ENCODE assay signal across 11 cellular contexts in genomic region chr1:118223426-118223825, GRCh38. TPM values are rescaled to one million over a fixed set of nuclear protein-coding genes. Genes with fewer than 3 reads are reported as not detected.
DNase-seq lines count a peak whose midpoint lies in the region; ATAC-seq and TF ChIP-seq lines count a peak whose summit lies in the region.
"Had no signal": no experiment of that assay in that cellular context is flagged by ENCODE, and none has a peak within 500 bp of the region (broad histone marks: within the 10 kb centered on the region; RNA-seq: fewer than 3 reads in every experiment).

No MANE protein-coding gene starts in this region.

- H4K8ac ChIP-seq in trophoblast cell (ENCODE audit: low read depth, low read length), result no peak overlapping the region

- no peak overlapping the region for H4K91ac ChIP-seq in trophoblast cell (ENCODE audit: low read depth, low read length)

- no peak overlapping the region for H2BK5ac ChIP-seq in trophoblast cell (ENCODE audit: low read depth, low read length, poor library complexity)

- no peaks in the 10 kb centered on the region for H3K4me1 ChIP-seq in trophoblast cell (ENCODE audit: control insufficient read depth in 1 of 2, insufficient read depth in 2 of 2, low read length in 2 of 2)

- H3K9me3 ChIP-seq in trophoblast cell (ENCODE audit: insufficient read depth, low read depth, low read length), result no peaks in the 10 kb centered on the region

- no peak overlapping the region for H3K4me3 Mint-ChIP-seq in activated CD4-positive, alpha-beta T cell treated with anti-CD3 and anti-CD28 coated beads for 36 hours
- H3K4me3 Mint-ChIP-seq: activated T-cell treated with anti-CD3 and anti-CD28 coated beads, Interleukin-2, amount 50 U/mL, for 4 hours had no signal

- H3K27me3 Mint-ChIP-seq in activated CD4-positive, alpha-beta T cell treated with anti-CD3 and anti-CD28 coated beads for 36 hours, result no peaks in the 10 kb centered on the region

- no peaks in the 10 kb centered on the region for H3K36me3 ChIP-seq in trophoblast cell (ENCODE audit: control insufficient read depth in 1 of 2, insufficient read depth in 2 of 2, low read length in 2 of 2)

- H3K18ac ChIP-seq in trophoblast cell (ENCODE audit: low read length), result no peak overlapping the region

- H3K27ac Mint-ChIP-seq in activated CD4-positive, alpha-beta T cell treated with anti-CD3 and anti-CD28 coated beads for 36 hours, result no peak overlapping the region

- H3K9ac ChIP-seq in trophoblast cell (ENCODE audit: low read length), result no peak overlapping the region

- H2AK5ac ChIP-seq in trophoblast cell (ENCODE audit: low read length), result no peak overlapping the region

- no peak overlapping the region for H3K27ac ChIP-seq in trophoblast cell (ENCODE audit: low read depth, low read length)

- H3K4me3 ChIP-seq in trophoblast cell (ENCODE audit: low read depth, low read length), result no peak overlapping the region

- H2BK12ac ChIP-seq in trophoblast cell (ENCODE audit: low read length), result no peak overlapping the region

- POLR2A ChIA-PET in GM10248 (lab: Yijun Ruan, JAX), result no interaction called here
- POLR2A ChIA-PET in activated CD4-positive, alpha-beta T cell treated with anti-CD3 and anti-CD28 coated beads for 36 hours (lab: Charles Lee), result no interaction called here

- TF ChIP-seq CTCF in GM10248 (IDR thresholded peaks at IDR 0.05; ENCODE audit: control extremely low read depth, extremely low read depth, low read depth, missing control alignments), result peak; percentile 10

- H3K79me2 ChIP-seq in trophoblast cell (ENCODE audit: control insufficient read depth, insufficient read depth, low read length, poor library complexity), result no peaks in the 10 kb centered on the region

- CTCF ChIA-PET in GM10248 (lab: Yijun Ruan, JAX), result interaction anchor here (1.1 to 1.8 kb wide), 6 partner anchors 8 to 786 kb away, joined by 3 to 8 read pairs (median 4); no protein-coding TSS in a partner anchor
- CTCF ChIA-PET in activated CD4-positive, alpha-beta T cell treated with anti-CD3 and anti-CD28 coated beads for 36 hours (lab: Charles Lee), result interaction anchor here (1.7 kb wide), 1 partner anchor 11 kb away, joined by 3 read pairs; no protein-coding TSS in a partner anchor

- no peak overlapping the region for H3K4me2 ChIP-seq in trophoblast cell (ENCODE audit: low read length)

- no peaks in the 10 kb centered on the region for H3K27me3 ChIP-seq in trophoblast cell (ENCODE audit: insufficient read depth, low read length)

- no peaks in the 10 kb centered on the region for H3K36me3 Mint-ChIP-seq in activated CD4-positive, alpha-beta T cell treated with anti-CD3 and anti-CD28 coated beads for 36 hours (ENCODE audit: low read depth)

- no peaks in the 10 kb centered on the region for H3K4me1 Mint-ChIP-seq in activated CD4-positive, alpha-beta T cell treated with anti-CD3 and anti-CD28 coated beads for 36 hours

- H4K12ac ChIP-seq in trophoblast cell (ENCODE audit: low read depth, low read length), result no peak overlapping the region

- WGBS in trophoblast cell (ENCODE audit: extremely low coverage, insufficient coverage, insufficient read length), result no CpG with 5 or more reads among the region's 1 CpG

- H3K9me3 Mint-ChIP-seq in activated CD4-positive, alpha-beta T cell treated with anti-CD3 and anti-CD28 coated beads for 36 hours (ENCODE audit: low read depth), result no peaks in the 10 kb centered on the region
- H3K9me3 Mint-ChIP-seq: activated T-cell treated with anti-CD3 and anti-CD28 coated beads, Interleukin-2, amount 50 U/mL, for 4 hours had no signal

- H3K23ac ChIP-seq in trophoblast cell (ENCODE audit: low read length), result no peak overlapping the region

- H2AFZ ChIP-seq in trophoblast cell (ENCODE audit: insufficient read depth, low read length, poor library complexity), result no peak overlapping the region

- ATAC-seq in activated CD4-positive, alpha-beta T cell treated with anti-CD3 and anti-CD28 coated beads for 36 hours, result no peak
- ATAC-seq in GM21717 (IDR thresholded peaks at IDR 0.05; ENCODE audit: unreplicated experiment) (no peak), HG02884 (IDR thresholded peaks at IDR 0.05; ENCODE audit: unreplicated experiment) (no peak)
- ATAC-seq: activated T-cell treated with anti-CD3 and anti-CD28 coated beads, Interleukin-2, amount 50 U/mL, for 4 hours had no signal

- H2BK120ac ChIP-seq in trophoblast cell (ENCODE audit: insufficient read depth, low read length, poor library complexity), result no peak overlapping the region

- intact Hi-C loops in activated CD4-positive, alpha-beta T cell treated with anti-CD3 and anti-CD28 coated beads for 36 hours (cut with DNase I, micrococcal nuclease), result no loop called here

- DNase-seq in GM10248 (ENCODE audit: extremely low spot score) (no peak), NAMALWA (ENCODE audit: low spot score) (peak; percentile 44), epidermal melanocyte (ENCODE audit: insufficient read length, low spot score) (peak; percentile 27), trophoblast cell (peak; percentile 35 to 63)
- no peak for DNase-seq in activated CD4-positive, alpha-beta T cell treated with anti-CD3 and anti-CD28 coated beads for 36 hours
- no peak for DNase-seq in stimulated activated naive CD4-positive, alpha-beta T cell treated with Interleukin-2 at 50 U/mL for 16 hours (lab: John Stamatoyannopoulos, UW)
- DNase-seq: activated T-cell treated with anti-CD3 and anti-CD28 coated beads, Interleukin-2, amount 50 U/mL, for 4 hours; head of caudate nucleus; stimulated activated CD4-positive, alpha-beta T cell treated with anti-CD3 and anti-CD28 coated beads, Interleukin-15, amount 100 ng/mL, for 24 hours had no signal

- no peaks in the 10 kb centered on the region for H3K79me1 ChIP-seq in trophoblast cell (ENCODE audit: low read length)

- H3K14ac ChIP-seq in trophoblast cell (ENCODE audit: low read length), result no peak overlapping the region

- no peak overlapping the region for H3K4ac ChIP-seq in trophoblast cell (ENCODE audit: low read depth, low read length)

RNA-seq across cellular contexts. Expression of gene SPAG17, which starts 38.4 kb away (rescaled TPM):
- 0.69 and 0.73 TPM in 2 replicates for polyA plus RNA-seq in trophoblast cell (2013)
- total RNA-seq in activated CD4-positive, alpha-beta T cell treated with anti-CD3 and anti-CD28 coated beads for 36 hours, result not detected
- total RNA-seq: activated T-cell treated with anti-CD3 and anti-CD28 coated beads, Interleukin-2, amount 50 U/mL, for 4 hours had no signal

Comparison
In these comparisons a context has a peak if more than half of its experiments do, and no peak if none do; other contexts are left out.
1. DNase-seq: peak in NAMALWA (single experiment), epidermal melanocyte (single experiment) and trophoblast cell (2 of 2); none in GM10248 (single experiment), activated CD4-positive, alpha-beta T cell treated with anti-CD3 and anti-CD28 coated beads for 36 hours (single experiment) and stimulated activated naive CD4-positive, alpha-beta T cell treated with Interleukin-2 at 50 U/mL for 16 hours (single experiment).